1 cellular context compared by ENCODE assay signal in genomic region chr6:15897063-15897934, GRCh38.
TF ChIP-seq lines count a peak whose summit lies in the region.

No MANE protein-coding gene starts in this region.

TF ChIP-seq in K562, 482 proteins besides CTCF, POLR2A, EP300 and RAD21 (continued from another document and continues in another):
- no peak for TF ChIP-seq NR0B1 (IDR thresholded peaks at IDR 0.05; ENCODE audit: partially characterized antibody)
- no peak for TF ChIP-seq PCBP2 (IDR thresholded peaks at IDR 0.05; ENCODE audit: low read depth, low read length, poor library complexity, severe bottlenecking)
- TF ChIP-seq MAFK (IDR thresholded peaks at IDR 0.05; ENCODE audit: low read length): no peak
- TF ChIP-seq MEIS2 (IDR thresholded peaks at IDR 0.05; ENCODE audit: partially characterized antibody): no peak
- TF ChIP-seq E2F1 (CRISPR knock-in tag; IDR thresholded peaks at IDR 0.05): no peak
- 0 out of 2 replicates have a peak, but pooled peaks have one; percentile 10 for TF ChIP-seq TAF7 (tag; IDR thresholded peaks at IDR 0.05)
- TF ChIP-seq UBTF (IDR thresholded peaks at IDR 0.05; ENCODE audit: borderline replicate concordance in 1 of 2, low read depth in 2 of 2, low read length in 2 of 2): no peak
- 0 out of 2 replicates have a peak, but pooled peaks have one; percentile 8 for TF ChIP-seq ATF7 (IDR thresholded peaks at IDR 0.05)
- TF ChIP-seq EWSR1 (IDR thresholded peaks at IDR 0.05; ENCODE audit: borderline replicate concordance, low read depth, partially characterized antibody): no peak
- no peak for TF ChIP-seq RBM14 (IDR thresholded peaks at IDR 0.05; ENCODE audit: borderline replicate concordance, insufficient read depth, low read depth, low read length)
- no peak for TF ChIP-seq ZC3H11A (IDR thresholded peaks at IDR 0.05; ENCODE audit: low read depth, low read length)
- 0 out of 2 replicates have a peak, but pooled peaks have one; percentile 27 for TF ChIP-seq ARID2 (IDR thresholded peaks at IDR 0.05)
- no peak for TF ChIP-seq ZZZ3 (IDR thresholded peaks at IDR 0.05)
- no peak for TF ChIP-seq PHF8 (IDR thresholded peaks at IDR 0.05; ENCODE audit: borderline replicate concordance, low read length)
- TF ChIP-seq MTF1 (CRISPR knock-in tag; IDR thresholded peaks at IDR 0.05; ENCODE audit: borderline replicate concordance): 0 out of 2 replicates have a peak, but pooled peaks have one; percentile 49
- TF ChIP-seq SAFB2 (IDR thresholded peaks at IDR 0.05; ENCODE audit: borderline replicate concordance, low read depth, low read length, severe bottlenecking): no peak
- TF ChIP-seq PREB (CRISPR knock-in tag; IDR thresholded peaks at IDR 0.05): no peak
- no peak for TF ChIP-seq ZHX1 (conservative IDR thresholded peaks at IDR 0.05; ENCODE audit: low read length)
- 0 out of 2 replicates have a peak, but pooled peaks have one; percentile 29 for TF ChIP-seq HDAC2 (IDR thresholded peaks at IDR 0.05)
- no peak for TF ChIP-seq SREBF1 (IDR thresholded peaks at IDR 0.05; ENCODE audit: borderline replicate concordance, low read depth, low read length)
- no peak for TF ChIP-seq KDM5B (IDR thresholded peaks at IDR 0.05; ENCODE audit: insufficient replicate concordance, low read depth, low read length)
- TF ChIP-seq ZNF830 (CRISPR knock-in tag; IDR thresholded peaks at IDR 0.05): no peak
- TF ChIP-seq ZNF184 (CRISPR knock-in tag; IDR thresholded peaks at IDR 0.05): no peak
- TF ChIP-seq HMG20A (CRISPR knock-in tag; conservative IDR thresholded peaks at IDR 0.05): no peak
- no peak for TF ChIP-seq ZBTB49 (CRISPR knock-in tag; IDR thresholded peaks at IDR 0.05; ENCODE audit: borderline replicate concordance)
- TF ChIP-seq ZNF407 (IDR thresholded peaks at IDR 0.05; ENCODE audit: low read depth): no peak
- no peak for TF ChIP-seq RBM17 (IDR thresholded peaks at IDR 0.05; ENCODE audit: borderline replicate concordance, low read depth, low read length)
- no peak for TF ChIP-seq RERE (CRISPR knock-in tag; IDR thresholded peaks at IDR 0.05; ENCODE audit: borderline replicate concordance)
- no peak for TF ChIP-seq SAFB (IDR thresholded peaks at IDR 0.05; ENCODE audit: borderline replicate concordance, low read depth, low read length)
